11 cellular contexts compared by ENCODE assay signal in the genomic region with DNA sequence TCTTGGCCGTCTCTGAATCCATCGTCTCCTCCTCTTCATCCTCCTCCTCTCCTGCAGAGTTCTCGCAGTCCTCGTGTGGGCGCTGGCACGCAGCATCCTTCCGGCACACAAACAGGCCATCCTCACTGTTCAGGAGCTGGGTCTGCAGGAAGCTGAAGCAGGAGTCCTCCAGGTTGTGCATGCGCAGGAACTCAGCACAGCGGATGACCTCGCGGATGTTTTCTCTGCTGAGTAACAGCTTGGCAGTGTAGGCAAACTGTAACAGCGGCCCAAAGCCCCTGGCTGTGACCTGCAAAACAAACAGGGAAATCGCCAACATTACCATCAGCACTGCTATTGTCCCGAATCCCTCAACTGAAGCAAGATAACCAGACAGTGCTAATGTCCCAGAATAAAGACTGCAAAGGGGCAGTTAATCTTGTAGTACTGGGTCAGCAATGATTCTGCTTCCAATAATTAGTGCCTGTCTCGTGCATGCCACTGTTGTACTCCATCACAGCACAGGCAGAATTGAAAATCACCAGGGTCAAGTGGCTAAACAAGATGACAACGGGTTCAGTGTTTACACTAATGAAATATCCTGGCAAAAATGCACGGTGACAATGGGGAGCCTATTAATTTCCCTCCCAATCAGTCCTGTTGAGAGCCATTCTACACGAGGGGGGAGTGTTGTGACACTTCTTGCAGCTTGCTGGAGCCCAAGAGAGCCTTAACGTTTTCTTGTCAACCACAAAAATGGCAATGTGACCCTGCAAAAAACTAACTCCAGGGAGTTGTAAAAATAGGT. TPM values are rescaled to one million over a fixed set of nuclear protein-coding genes. Genes with fewer than 3 reads are reported as not detected.
A peak's percentile ranks its signal among the peaks of the same experiment; 100 is the strongest.
DNase-seq lines count a peak whose midpoint lies in the region; ATAC-seq and TF ChIP-seq lines count a peak whose summit lies in the region.
"Had no signal": no experiment of that assay in that cellular context is flagged by ENCODE, and none has a peak within 500 bp of the region (broad histone marks: within the 10 kb centered on the region; RNA-seq: fewer than 3 reads in every experiment).

No MANE protein-coding gene starts in this region.

- in situ Hi-C loops in ACHN (cut with HindIII; ENCODE audit: low pct_ligation_motif_present, low pct_unique_long_range_greater_than_20kb, low sequenced_read_pairs) = no loop called here

- CTCF ChIA-PET in SK-N-SH (lab: Yijun Ruan, JAX) = interaction anchor here (0.9 to 3.9 kb wide), 9 partner anchors 10 to 528 kb away, joined by 3 to 22 read pairs (median 5); no protein-coding TSS in a partner anchor

- H3K9me3 ChIP-seq in SK-N-SH (no peaks in the 10 kb centered on the region), RWPE2 (ENCODE audit: severe bottlenecking) (no peaks in the 10 kb centered on the region)
- H3K9me3 ChIP-seq: sigmoid colon had no signal

- H3F3A ChIP-seq in SK-N-SH (replicated peaks; ENCODE audit: insufficient read depth) = no peaks in the 10 kb centered on the region

- H3K4me1 ChIP-seq in SK-N-SH (ENCODE audit: control insufficient read depth in 1 of 2, insufficient read depth in 2 of 2, low read depth in 1 of 2, low read length in 1 of 2) = peaks cover 0 to 28% of the 10 kb centered on the region in 2 experiments; a peak in 2 of 4 replicates
- peaks cover 44% of the 10 kb centered on the region for H3K4me1 ChIP-seq in RWPE2 (ENCODE audit: insufficient read depth, poor library complexity, severe bottlenecking)
- H3K4me1 ChIP-seq: sigmoid colon had no signal

- no peak for TF ChIP-seq RAD21 in SK-N-SH (IDR thresholded peaks at IDR 0.05; ENCODE audit: low read length)

- 52% methylated on average over 8 of the region's 19 CpGs for WGBS in SK-N-SH (ENCODE audit: low lambda C conversion rate)

- H2AFZ ChIP-seq in SK-N-SH (ENCODE audit: low read depth) = no peak overlapping the region

- ATAC-seq in SK-N-SH treated with all-trans-retinoic acid at 6 μM for 48 hours = peak; percentile 26; the same call in 1 of the 3 replicates
- ATAC-seq in RWPE2 (ENCODE audit: low read depth) = peak; percentile 33
- peak; percentile 7 for ATAC-seq in sciatic nerve
- ATAC-seq: HCT116 had no signal

- no peaks in the 10 kb centered on the region for H4K20me1 ChIP-seq in SK-N-SH (ENCODE audit: insufficient read depth)

- H3K4me3 ChIP-seq in SK-N-SH (ENCODE audit: low read depth in 2 of 2, low read length in 1 of 2) (no peak overlapping the region), RWPE2 (ENCODE audit: severe bottlenecking) (no peak overlapping the region), fibroblast of pulmonary artery (replicated peaks; ENCODE audit: low read depth, low read length) (no peak overlapping the region)
- H3K4me3 ChIP-seq: sigmoid colon had no signal

- H3K36me3 ChIP-seq in SK-N-SH (replicated peaks in 1 of 2; ENCODE audit: control insufficient read depth in 1 of 2, insufficient read depth in 2 of 2, low read length in 1 of 2) = no peaks in the 10 kb centered on the region
- no peaks in the 10 kb centered on the region for H3K36me3 ChIP-seq in RWPE2 (ENCODE audit: low read depth)

- H3K27me3 ChIP-seq in SK-N-SH (ENCODE audit: insufficient read depth) (no peaks in the 10 kb centered on the region), RWPE2 (ENCODE audit: insufficient read depth, poor library complexity, severe bottlenecking) (no peaks in the 10 kb centered on the region)
- H3K27me3 ChIP-seq: sigmoid colon had no signal

- no peak for TF ChIP-seq EP300 in SK-N-SH (IDR thresholded peaks at IDR 0.05; ENCODE audit: borderline replicate concordance in 1 of 2, low read depth in 1 of 2, low read length in 1 of 2)

- TF ChIP-seq CTCF in SK-N-SH (IDR thresholded peaks at IDR 0.05) (no peak), RWPE2 (IDR thresholded peaks at IDR 0.05; ENCODE audit: poor library complexity, severe bottlenecking) (peak; percentile 18), fibroblast of pulmonary artery (IDR thresholded peaks at IDR 0.05; ENCODE audit: low read length, missing control alignments) (no peak)

- no peak overlapping the region for H3K4me2 ChIP-seq in SK-N-SH

- H3K79me2 ChIP-seq in SK-N-SH (ENCODE audit: insufficient read depth) = no peaks in the 10 kb centered on the region

- no peak for DNase-seq in SK-N-SH
- DNase-seq in RWPE2 (ENCODE audit: low spot score) = peak; percentile 77
- DNase-seq in fibroblast of pulmonary artery (ENCODE audit: low read depth) = peak; percentile 30
- DNase-seq in sciatic nerve (ENCODE audit: low spot score) = no peak
- DNase-seq in activated gamma-delta T cell (lab: John Stamatoyannopoulos, UW) = no peak
- DNase-seq in activated effector memory CD4-positive, alpha-beta T cell treated with Interleukin-2 at 50 U/mL for 16 hours = no peak
- DNase-seq in ACHN = no peak
- DNase-seq: sigmoid colon had no signal

- no peaks in the 10 kb centered on the region for H3K9me2 ChIP-seq in SK-N-SH

- POLR2A ChIA-PET in SK-N-SH (lab: Yijun Ruan, JAX) = interaction anchor here (0.6 to 1.1 kb wide), 2 partner anchors 14 to 121 kb away, joined by 3 to 4 read pairs; no protein-coding TSS in a partner anchor

- intact Hi-C loops in sciatic nerve (cut with DNase I) = no loop called here

- H3K27ac ChIP-seq in SK-N-SH (ENCODE audit: low read depth in 2 of 2, low read length in 1 of 2) (peak overlapping the region in 1 of 2 experiments; percentile 62; a peak in 2 of 4 replicates), RWPE2 (ENCODE audit: poor library complexity, severe bottlenecking) (peak overlapping the region; percentile 97)
- H3K27ac ChIP-seq: C4-2B, sigmoid colon had no signal

- H3K9ac ChIP-seq in SK-N-SH = no peak overlapping the region

TF ChIP-seq in SK-N-SH treated with all-trans-retinoic acid at 6 μM for 48 hours, 23 proteins besides CTCF, POLR2A, EP300 and RAD21 (continues in another document):
- TF ChIP-seq, protein P1, sequence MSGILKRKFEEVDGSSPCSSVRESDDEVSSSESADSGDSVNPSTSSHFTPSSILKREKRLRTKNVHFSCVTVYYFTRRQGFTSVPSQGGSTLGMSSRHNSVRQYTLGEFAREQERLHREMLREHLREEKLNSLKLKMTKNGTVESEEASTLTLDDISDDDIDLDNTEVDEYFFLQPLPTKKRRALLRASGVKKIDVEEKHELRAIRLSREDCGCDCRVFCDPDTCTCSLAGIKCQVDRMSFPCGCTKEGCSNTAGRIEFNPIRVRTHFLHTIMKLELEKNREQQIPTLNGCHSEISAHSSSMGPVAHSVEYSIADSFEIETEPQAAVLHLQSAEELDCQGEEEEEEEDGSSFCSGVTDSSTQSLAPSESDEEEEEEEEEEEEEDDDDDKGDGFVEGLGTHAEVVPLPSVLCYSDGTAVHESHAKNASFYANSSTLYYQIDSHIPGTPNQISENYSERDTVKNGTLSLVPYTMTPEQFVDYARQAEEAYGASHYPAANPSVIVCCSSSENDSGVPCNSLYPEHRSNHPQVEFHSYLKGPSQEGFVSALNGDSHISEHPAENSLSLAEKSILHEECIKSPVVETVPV (CRISPR knock-in tag; IDR thresholded peaks at IDR 0.05) = no peak
- TF ChIP-seq GLIS3 (CRISPR knock-in tag; IDR thresholded peaks at IDR 0.05) (no peak), ISL1 (CRISPR knock-in tag; IDR thresholded peaks at IDR 0.05) (no peak), TCF4 (CRISPR knock-in tag; IDR thresholded peaks at IDR 0.05; ENCODE audit: borderline replicate concordance) (no peak), ZC3H10 (CRISPR knock-in tag; IDR thresholded peaks at IDR 0.05) (no peak), ESRRG (CRISPR knock-in tag; IDR thresholded peaks at IDR 0.05) (no peak), OSR1 (CRISPR knock-in tag; IDR thresholded peaks at IDR 0.05) (no peak), ZNF565 (CRISPR knock-in tag; conservative IDR thresholded peaks at IDR 0.05; ENCODE audit: low read depth) (no peak)

TF ChIP-seq in SK-N-SH, 30 proteins besides CTCF, POLR2A, EP300 and RAD21 (continues in another document):
- TF ChIP-seq FOSL2 (IDR thresholded peaks at IDR 0.05; ENCODE audit: borderline replicate concordance, low read depth) = no peak
- no peak for TF ChIP-seq RXRA (IDR thresholded peaks at IDR 0.05; ENCODE audit: borderline replicate concordance, low read depth)
- TF ChIP-seq, protein P2, sequence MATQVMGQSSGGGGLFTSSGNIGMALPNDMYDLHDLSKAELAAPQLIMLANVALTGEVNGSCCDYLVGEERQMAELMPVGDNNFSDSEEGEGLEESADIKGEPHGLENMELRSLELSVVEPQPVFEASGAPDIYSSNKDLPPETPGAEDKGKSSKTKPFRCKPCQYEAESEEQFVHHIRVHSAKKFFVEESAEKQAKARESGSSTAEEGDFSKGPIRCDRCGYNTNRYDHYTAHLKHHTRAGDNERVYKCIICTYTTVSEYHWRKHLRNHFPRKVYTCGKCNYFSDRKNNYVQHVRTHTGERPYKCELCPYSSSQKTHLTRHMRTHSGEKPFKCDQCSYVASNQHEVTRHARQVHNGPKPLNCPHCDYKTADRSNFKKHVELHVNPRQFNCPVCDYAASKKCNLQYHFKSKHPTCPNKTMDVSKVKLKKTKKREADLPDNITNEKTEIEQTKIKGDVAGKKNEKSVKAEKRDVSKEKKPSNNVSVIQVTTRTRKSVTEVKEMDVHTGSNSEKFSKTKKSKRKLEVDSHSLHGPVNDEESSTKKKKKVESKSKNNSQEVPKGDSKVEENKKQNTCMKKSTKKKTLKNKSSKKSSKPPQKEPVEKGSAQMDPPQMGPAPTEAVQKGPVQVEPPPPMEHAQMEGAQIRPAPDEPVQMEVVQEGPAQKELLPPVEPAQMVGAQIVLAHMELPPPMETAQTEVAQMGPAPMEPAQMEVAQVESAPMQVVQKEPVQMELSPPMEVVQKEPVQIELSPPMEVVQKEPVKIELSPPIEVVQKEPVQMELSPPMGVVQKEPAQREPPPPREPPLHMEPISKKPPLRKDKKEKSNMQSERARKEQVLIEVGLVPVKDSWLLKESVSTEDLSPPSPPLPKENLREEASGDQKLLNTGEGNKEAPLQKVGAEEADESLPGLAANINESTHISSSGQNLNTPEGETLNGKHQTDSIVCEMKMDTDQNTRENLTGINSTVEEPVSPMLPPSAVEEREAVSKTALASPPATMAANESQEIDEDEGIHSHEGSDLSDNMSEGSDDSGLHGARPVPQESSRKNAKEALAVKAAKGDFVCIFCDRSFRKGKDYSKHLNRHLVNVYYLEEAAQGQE (IDR thresholded peaks at IDR 0.05; ENCODE audit: low read depth, low read length) = no peak
- TF ChIP-seq, protein P3, sequence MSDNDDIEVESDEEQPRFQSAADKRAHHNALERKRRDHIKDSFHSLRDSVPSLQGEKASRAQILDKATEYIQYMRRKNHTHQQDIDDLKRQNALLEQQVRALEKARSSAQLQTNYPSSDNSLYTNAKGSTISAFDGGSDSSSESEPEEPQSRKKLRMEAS (IDR thresholded peaks at IDR 0.05; ENCODE audit: low read depth) = no peak
- no peak for TF ChIP-seq SMC3 (IDR thresholded peaks at IDR 0.05; ENCODE audit: low read depth, low read length)
- no peak for TF ChIP-seq TEAD4 (IDR thresholded peaks at IDR 0.05; ENCODE audit: borderline replicate concordance, insufficient read depth)
- no peak for TF ChIP-seq TAF1 (IDR thresholded peaks at IDR 0.05; ENCODE audit: borderline replicate concordance, low read depth, low read length)
- no peak for TF ChIP-seq RCOR1 (IDR thresholded peaks at IDR 0.05; ENCODE audit: low read length)
- TF ChIP-seq NRF1 (IDR thresholded peaks at IDR 0.05; ENCODE audit: low read depth, low read length) = no peak

RNA-seq across cellular contexts. Expression of a gene that starts 57.5 kb away (rescaled TPM):
- not detected in 2 replicates for polyA plus RNA-seq in SK-N-SH (2012; rRNA removed)
- not detected in 2 replicates for polyA plus RNA-seq in SK-N-SH (2012; cell fraction: cytosol; rRNA removed)
- not detected in 2 replicates for polyA plus RNA-seq in SK-N-SH (2012; cell fraction: nucleus; rRNA removed)
- total RNA-seq in sciatic nerve = not detected
- total RNA-seq: sigmoid colon had no signal
- polyA plus RNA-seq: sigmoid colon had no signal

Comparison
In these comparisons a context has a peak if more than half of its experiments do, and no peak if none do; other contexts are left out.
1. DNase-seq: peak in RWPE2 (single experiment) and fibroblast of pulmonary artery (single experiment); none in SK-N-SH (single experiment), sciatic nerve (single experiment), activated gamma-delta T cell (single experiment), activated effector memory CD4-positive, alpha-beta T cell treated with Interleukin-2 at 50 U/mL for 16 hours (single experiment) and ACHN (single experiment).
2. Peak in every context shown above with its lines, with median percentiles within 50 percentile points of each other: ATAC-seq.